ENCODE assay signal across 8 cellular contexts in the genomic region with DNA sequence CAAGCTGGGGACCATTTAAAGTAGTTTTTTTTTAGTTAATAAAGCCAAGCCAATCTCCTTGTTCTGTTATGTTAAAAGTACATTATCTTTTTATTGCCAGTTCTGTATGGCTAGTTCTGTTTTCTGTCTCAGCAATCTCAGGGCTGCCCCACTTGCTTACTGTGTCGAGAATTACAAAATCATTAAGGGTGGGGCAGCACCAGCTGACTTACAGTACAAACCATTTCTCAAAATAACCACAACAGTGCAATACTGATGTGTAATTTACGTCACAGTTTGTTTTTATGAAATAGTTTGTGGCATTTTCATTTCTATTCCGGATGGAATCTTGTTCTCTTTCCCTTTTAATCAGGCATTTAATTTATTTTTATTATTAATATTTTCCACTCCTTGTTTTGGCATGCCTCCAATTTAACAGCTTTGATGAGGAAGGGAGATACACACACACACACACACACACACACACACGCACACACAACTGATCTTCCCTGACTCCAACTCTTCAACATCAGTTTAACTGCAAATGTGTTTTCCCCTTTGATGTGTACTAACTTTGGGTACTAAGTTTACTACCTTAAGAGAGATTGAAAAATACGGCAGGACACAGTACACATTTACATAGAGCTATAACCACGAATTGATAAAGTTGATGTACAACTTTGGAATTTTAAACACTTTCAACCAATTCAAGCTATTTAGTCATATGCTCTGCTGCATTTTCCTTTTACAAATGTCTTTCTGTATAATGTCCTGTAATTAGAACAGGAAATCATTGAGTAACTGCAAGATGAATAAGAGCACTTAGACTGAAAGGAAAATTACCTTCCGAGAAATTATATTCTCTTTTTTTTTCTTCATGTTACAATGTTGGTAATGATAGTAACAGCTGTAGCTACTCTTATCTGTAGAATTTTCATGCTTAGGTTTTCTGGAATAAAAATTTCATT.
DNase-seq lines count a peak whose midpoint lies in the region; ATAC-seq and TF ChIP-seq lines count a peak whose summit lies in the region.

No MANE protein-coding gene starts in this region.

- H3K27ac Mint-ChIP-seq in CD8-positive, alpha-beta memory T cell = peak overlapping the region; percentile 79 to 96 (median 90)
- H3K27ac Mint-ChIP-seq in activated naive CD8-positive, alpha-beta T cell treated with anti-CD3 and anti-CD28 coated beads for 36 hours = peak overlapping the region; percentile 88

- CTCF ChIA-PET in CD8-positive, alpha-beta memory T cell (lab: Charles Lee) = interaction anchor here (0.9 to 2.4 kb wide), 13 partner anchors 9 to 252 kb away, joined by 3 to 8 read pairs (median 3); partner anchors contain the start of gene ARID5B

- H3K27me3 Mint-ChIP-seq in CD8-positive, alpha-beta memory T cell = peaks cover 0 to 1% of the 10 kb centered on the region in 2 donors
- no peaks in the 10 kb centered on the region for H3K27me3 Mint-ChIP-seq in activated naive CD8-positive, alpha-beta T cell treated with anti-CD3 and anti-CD28 coated beads for 36 hours

- H3K4me3 ChIP-seq in CD8-positive, alpha-beta memory T cell (ENCODE audit: low read length) = peak overlapping the region; percentile 33

- POLR2A ChIA-PET in CD8-positive, alpha-beta memory T cell (lab: Charles Lee) = interaction anchor here (0.6 to 2.7 kb wide), 5 partner anchors 20 to 95 kb away, joined by 3 to 16 read pairs (median 5); partner anchors contain the start of gene ARID5B

- peak; percentile 25 to 76 (median 39) for DNase-seq in CD8-positive, alpha-beta memory T cell
- DNase-seq in OCI-M1 (lab: John Stamatoyannopoulos, UW) = peak; percentile 74
- DNase-seq in activated naive CD8-positive, alpha-beta T cell treated with anti-CD3 and anti-CD28 coated beads for 36 hours = peak; percentile 15
- DNase-seq in iris pigment epithelial cell (ENCODE audit: low read depth) = peak; percentile 98
- DNase-seq in stimulated activated CD8-positive, alpha-beta memory T cell treated with anti-CD3 and anti-CD28 coated beads, Interleukin-15, amount 100 ng/mL, for 1 hour (ENCODE audit: low read depth) = peak; percentile 20
- no peak for DNase-seq in GM20000 (ENCODE audit: low spot score)
- DNase-seq in NCI-H187 treated with DMSO at 0.1 percent for 48 hours (lab: John Stamatoyannopoulos, UW) = no peak

- no peaks in the 10 kb centered on the region for H3K36me3 ChIP-seq in CD8-positive, alpha-beta memory T cell (ENCODE audit: insufficient read depth, low read length)

- H3K9me3 ChIP-seq in CD8-positive, alpha-beta memory T cell (ENCODE audit: low read length) = no peaks in the 10 kb centered on the region

- ATAC-seq in HG02588 (IDR thresholded peaks at IDR 0.05; ENCODE audit: unreplicated experiment) = peak; percentile 38

- peaks cover 38% of the 10 kb centered on the region for H3K4me1 ChIP-seq in CD8-positive, alpha-beta memory T cell (ENCODE audit: insufficient read depth, low read length)

- H3K4me3 Mint-ChIP-seq in CD8-positive, alpha-beta memory T cell = peak overlapping the region; percentile 5 to 79 (median 62)
- peak overlapping the region; percentile 38 for H3K4me3 Mint-ChIP-seq in activated naive CD8-positive, alpha-beta T cell treated with anti-CD3 and anti-CD28 coated beads for 36 hours

- peaks cover 44 to 82% (median 77%) of the 10 kb centered on the region in 3 donors for H3K4me1 Mint-ChIP-seq in CD8-positive, alpha-beta memory T cell
- H3K4me1 Mint-ChIP-seq in activated naive CD8-positive, alpha-beta T cell treated with anti-CD3 and anti-CD28 coated beads for 36 hours = peaks cover 72% of the 10 kb centered on the region

- H3K27me3 ChIP-seq in CD8-positive, alpha-beta memory T cell (ENCODE audit: insufficient read depth, low read length, poor library complexity, severe bottlenecking) = no peaks in the 10 kb centered on the region

- H3K9me3 Mint-ChIP-seq in CD8-positive, alpha-beta memory T cell = no peaks in the 10 kb centered on the region
- H3K9me3 Mint-ChIP-seq in activated naive CD8-positive, alpha-beta T cell treated with anti-CD3 and anti-CD28 coated beads for 36 hours = peaks cover 2% of the 10 kb centered on the region

- peaks cover 0 to 19% (median 7%) of the 10 kb centered on the region in 3 donors for H3K36me3 Mint-ChIP-seq in CD8-positive, alpha-beta memory T cell
- peaks cover 68% of the 10 kb centered on the region for H3K36me3 Mint-ChIP-seq in activated naive CD8-positive, alpha-beta T cell treated with anti-CD3 and anti-CD28 coated beads for 36 hours

- TF ChIP-seq CTCF in GM20000 (IDR thresholded peaks at IDR 0.05; ENCODE audit: extremely low read depth, missing control alignments) = no peak

- peak overlapping the region; percentile 51 for H3K27ac ChIP-seq in CD8-positive, alpha-beta memory T cell (ENCODE audit: low read depth, low read length)

Comparison
In these comparisons a context has a peak if more than half of its experiments do, and no peak if none do; other contexts are left out.
1. DNase-seq: peak in CD8-positive, alpha-beta memory T cell (5 of 5), OCI-M1 (single experiment), activated naive CD8-positive, alpha-beta T cell treated with anti-CD3 and anti-CD28 coated beads for 36 hours (single experiment), iris pigment epithelial cell (single experiment) and stimulated activated CD8-positive, alpha-beta memory T cell treated with anti-CD3 and anti-CD28 coated beads, Interleukin-15, amount 100 ng/mL, for 1 hour (single experiment); none in GM20000 (single experiment) and NCI-H187 treated with DMSO at 0.1 percent for 48 hours (single experiment).